Comparison of ENCODE assay signal across 19 cellular contexts in genomic region chr13:28558567-28558966, GRCh38.
DNase-seq lines count a peak whose midpoint lies in the region; ATAC-seq and TF ChIP-seq lines count a peak whose summit lies in the region.
"Had no signal": no experiment of that assay in that cellular context is flagged by ENCODE, and none has a peak within 500 bp of the region (broad histone marks: within the 10 kb centered on the region; RNA-seq: fewer than 3 reads in every experiment).

No MANE protein-coding gene starts in this region.

- no peaks in the 10 kb centered on the region for H3K9me3 ChIP-seq in lower lobe of right lung
- no peaks in the 10 kb centered on the region for H3K9me3 ChIP-seq in smooth muscle cell (replicated peaks; ENCODE audit: low read depth)
- H3K9me3 ChIP-seq: spleen had no signal

- H3K4me1 ChIP-seq in lower lobe of right lung, result peaks cover 13% of the 10 kb centered on the region
- peaks cover 5% of the 10 kb centered on the region for H3K4me1 ChIP-seq in smooth muscle cell (ENCODE audit: low read depth)
- H3K4me1 ChIP-seq: spleen had no signal

- peaks cover 3% of the 10 kb centered on the region for H3K27me3 Mint-ChIP-seq in activated CD4-positive, alpha-beta T cell treated with anti-CD3 and anti-CD28 coated beads, Interleukin-2, amount 10 ng/mL, durations not matched to agents 24 days and 14 days

- no peaks in the 10 kb centered on the region for H3F3A ChIP-seq in smooth muscle cell (ENCODE audit: low read depth)

- DNase-seq in DMS79 treated with DMSO at 0.1 percent for 48 hours (lab: John Stamatoyannopoulos, UW), result peak; percentile 26
- no peak for DNase-seq in DMS79 (lab: John Stamatoyannopoulos, UW)
- peak; percentile 45 to 68 for DNase-seq in dermis microvascular lymphatic vessel endothelial cell (ENCODE audit: low read depth in 2 of 2)
- no peak for DNase-seq in lower lobe of right lung
- no peak for DNase-seq in smooth muscle cell (lab: John Stamatoyannopoulos, UW; ENCODE audit: unreplicated experiment)
- no peak for DNase-seq in NCI-H2029 (lab: John Stamatoyannopoulos, UW)
- no peak for DNase-seq in activated CD4-positive, alpha-beta T cell treated with anti-CD3 and anti-CD28 coated beads, Interleukin-2, amount 10 ng/mL, durations not matched to agents 24 days and 14 days
- DNase-seq: activated naive CD8-positive, alpha-beta T cell treated with anti-CD3 and anti-CD28 coated beads, Interleukin-2, amount 10 ng/mL, durations not matched to agents 7 days and 5 days; activated T-cell treated with anti-CD3 and anti-CD28 coated beads, Interleukin-2, amount 50 U/mL, for 24 hours; CD8-positive, alpha-beta T cell; erythroblast; head of caudate nucleus; SHP77 treated with DMSO at 0.1 percent for 48 hours; spleen; stimulated activated naive CD4-positive, alpha-beta T cell treated with Interleukin-2 at 50 U/mL for 16 hours had no signal

- peak overlapping the region; percentile 38 for H2AFZ ChIP-seq in smooth muscle cell (ENCODE audit: low read depth)

- H3K27ac ChIP-seq in lower lobe of right lung, result peak overlapping the region; percentile 56
- peak overlapping the region; percentile 80 for H3K27ac ChIP-seq in smooth muscle cell (ENCODE audit: low read depth)
- H3K27ac ChIP-seq: 22Rv1, spleen had no signal

- no peaks in the 10 kb centered on the region for H4K20me1 ChIP-seq in smooth muscle cell (ENCODE audit: low read depth)

- H3K4me3 Mint-ChIP-seq in activated CD4-positive, alpha-beta T cell treated with anti-CD3 and anti-CD28 coated beads, Interleukin-2, amount 10 ng/mL, durations not matched to agents 24 days and 14 days, result no peak overlapping the region
- H3K4me3 Mint-ChIP-seq: activated naive CD8-positive, alpha-beta T cell treated with anti-CD3 and anti-CD28 coated beads, Interleukin-2, amount 10 ng/mL, durations not matched to agents 7 days and 5 days; activated T-cell treated with anti-CD3 and anti-CD28 coated beads, Interleukin-2, amount 50 U/mL, for 24 hours; CD8-positive, alpha-beta T cell; neural crest cell had no signal

- WGBS in smooth muscle cell (ENCODE audit: low lambda C conversion rate), result 86% methylated on average over 8 of the region's 8 CpGs

- intact Hi-C loops in lower lobe of right lung (cut with DNase I), result no loop called here
- intact Hi-C loops in activated CD4-positive, alpha-beta T cell treated with anti-CD3 and anti-CD28 coated beads, Interleukin-2, amount 10 ng/mL, durations not matched to agents 24 days and 14 days (cut with micrococcal nuclease), result no loop called here

- no peaks in the 10 kb centered on the region for H3K36me3 Mint-ChIP-seq in activated CD4-positive, alpha-beta T cell treated with anti-CD3 and anti-CD28 coated beads, Interleukin-2, amount 10 ng/mL, durations not matched to agents 24 days and 14 days (ENCODE audit: low read depth)
- H3K36me3 Mint-ChIP-seq: activated naive CD8-positive, alpha-beta T cell treated with anti-CD3 and anti-CD28 coated beads, Interleukin-2, amount 10 ng/mL, durations not matched to agents 7 days and 5 days; CD8-positive, alpha-beta T cell had no signal

- H3K27me3 ChIP-seq in lower lobe of right lung (ENCODE audit: low read depth) (no peaks in the 10 kb centered on the region), smooth muscle cell (ENCODE audit: low read depth) (no peaks in the 10 kb centered on the region)
- H3K27me3 ChIP-seq: spleen had no signal

- peak overlapping the region; percentile 54 for H3K4me2 ChIP-seq in smooth muscle cell

- TF ChIP-seq CTCF in lower lobe of right lung (IDR thresholded peaks at IDR 0.05) (no peak), smooth muscle cell (IDR thresholded peaks at IDR 0.05; ENCODE audit: borderline replicate concordance, insufficient read depth, poor library complexity, severe bottlenecking) (no peak)

- H3K9me3 Mint-ChIP-seq in activated CD4-positive, alpha-beta T cell treated with anti-CD3 and anti-CD28 coated beads, Interleukin-2, amount 10 ng/mL, durations not matched to agents 24 days and 14 days, result no peaks in the 10 kb centered on the region
- H3K9me3 Mint-ChIP-seq: activated naive CD8-positive, alpha-beta T cell treated with anti-CD3 and anti-CD28 coated beads, Interleukin-2, amount 10 ng/mL, durations not matched to agents 7 days and 5 days; activated T-cell treated with anti-CD3 and anti-CD28 coated beads, Interleukin-2, amount 50 U/mL, for 24 hours; CD8-positive, alpha-beta T cell had no signal

- H3K4me1 Mint-ChIP-seq in activated CD4-positive, alpha-beta T cell treated with anti-CD3 and anti-CD28 coated beads, Interleukin-2, amount 10 ng/mL, durations not matched to agents 24 days and 14 days, result no peaks in the 10 kb centered on the region
- H3K4me1 Mint-ChIP-seq: activated naive CD8-positive, alpha-beta T cell treated with anti-CD3 and anti-CD28 coated beads, Interleukin-2, amount 10 ng/mL, durations not matched to agents 7 days and 5 days had no signal

- ATAC-seq in lower lobe of right lung (peak in 1 of 2 donors; percentile 23), HG03378 (IDR thresholded peaks at IDR 0.05; ENCODE audit: unreplicated experiment) (no peak)
- ATAC-seq: CD8-positive, alpha-beta T cell; GM12878 had no signal

- H3K27ac Mint-ChIP-seq in activated CD4-positive, alpha-beta T cell treated with anti-CD3 and anti-CD28 coated beads, Interleukin-2, amount 10 ng/mL, durations not matched to agents 24 days and 14 days, result no peak overlapping the region
- H3K27ac Mint-ChIP-seq: activated naive CD8-positive, alpha-beta T cell treated with anti-CD3 and anti-CD28 coated beads, Interleukin-2, amount 10 ng/mL, durations not matched to agents 7 days and 5 days; activated T-cell treated with anti-CD3 and anti-CD28 coated beads, Interleukin-2, amount 50 U/mL, for 24 hours; CD8-positive, alpha-beta T cell had no signal

- no peaks in the 10 kb centered on the region for H3K79me2 ChIP-seq in smooth muscle cell (ENCODE audit: low read depth)

- peak overlapping the region; percentile 14 for H3K9ac ChIP-seq in smooth muscle cell (ENCODE audit: low read depth)

- H3K36me3 ChIP-seq in lower lobe of right lung (no peaks in the 10 kb centered on the region), smooth muscle cell (ENCODE audit: low read depth) (no peaks in the 10 kb centered on the region)
- H3K36me3 ChIP-seq: spleen had no signal

- no peak overlapping the region for H3K4me3 ChIP-seq in lower lobe of right lung
- no peak overlapping the region for H3K4me3 ChIP-seq in smooth muscle cell
- H3K4me3 ChIP-seq: GM12878, spleen had no signal

Comparison
In these comparisons a context has a peak if more than half of its experiments do, and no peak if none do; other contexts are left out.
1. DNase-seq: peak in DMS79 treated with DMSO at 0.1 percent for 48 hours (single experiment) and dermis microvascular lymphatic vessel endothelial cell (2 of 2); none in DMS79 (single experiment), lower lobe of right lung (single experiment), smooth muscle cell (single experiment), NCI-H2029 (single experiment) and activated CD4-positive, alpha-beta T cell treated with anti-CD3 and anti-CD28 coated beads, Interleukin-2, amount 10 ng/mL, durations not matched to agents 24 days and 14 days (single experiment).